1 cellular context compared by ENCODE assay signal in genomic region chr2:43193652-43193995, GRCh38.
TF ChIP-seq lines count a peak whose summit lies in the region.

No MANE protein-coding gene starts in this region.

TF ChIP-seq in K562, 482 proteins besides CTCF, POLR2A, EP300 and RAD21 (continued from another document):
- TF ChIP-seq ZBTB40 (IDR thresholded peaks at IDR 0.05): no peak
- no peak for TF ChIP-seq ZBTB40 (CRISPR knock-in tag; IDR thresholded peaks at IDR 0.05)
- no peak for TF ChIP-seq GTF2F1 (IDR thresholded peaks at IDR 0.05; ENCODE audit: low read depth, low read length)
- no peak for TF ChIP-seq NFE2 (IDR thresholded peaks at IDR 0.05; ENCODE audit: low read depth)
- TF ChIP-seq FOXK2 (conservative IDR thresholded peaks at IDR 0.05 in 1 of 2, IDR thresholded peaks at IDR 0.05 in 1 of 2; ENCODE audit: low read depth in 2 of 2): no peak
- TF ChIP-seq CUX1 (CRISPR knock-in tag; IDR thresholded peaks at IDR 0.05): no peak
- TF ChIP-seq TAF9B (IDR thresholded peaks at IDR 0.05; ENCODE audit: partially characterized antibody): no peak
- TF ChIP-seq PBX2 (CRISPR knock-in tag; IDR thresholded peaks at IDR 0.05; ENCODE audit: low read depth): no peak
- no peak for TF ChIP-seq PBX2 (tag; conservative IDR thresholded peaks at IDR 0.05; ENCODE audit: low read depth)
- no peak for TF ChIP-seq E2F5 (CRISPR knock-in tag; IDR thresholded peaks at IDR 0.05)
- TF ChIP-seq KLF1 (tag; IDR thresholded peaks at IDR 0.05): no peak
TF ChIP-seq in K562: peak in this region for 0.
